ENCODE assay signal across 8 cellular contexts in the genomic region with DNA sequence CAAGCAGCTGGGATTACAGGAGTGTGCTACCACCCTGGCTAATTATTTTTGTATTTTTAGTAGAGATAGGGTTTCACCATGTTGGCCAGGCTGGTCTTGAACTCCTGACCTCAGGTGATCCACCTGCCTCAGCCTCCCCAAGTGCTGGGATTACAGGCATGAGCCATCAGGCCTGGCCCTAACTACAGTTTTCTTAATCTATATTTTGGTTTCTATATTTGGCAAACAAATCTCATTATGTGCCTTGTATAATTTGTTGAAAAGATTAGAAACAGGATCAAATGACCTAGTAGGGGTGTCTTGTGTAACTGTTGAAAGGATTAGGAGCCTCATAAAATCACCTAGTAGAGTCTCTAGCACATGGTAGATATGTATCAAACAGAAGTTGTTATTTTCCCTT. TPM values are rescaled to one million over a fixed set of nuclear protein-coding genes. Genes with fewer than 3 reads are reported as not detected.
DNase-seq lines count a peak whose midpoint lies in the region; ATAC-seq and TF ChIP-seq lines count a peak whose summit lies in the region.
"Not testable (repeated sequence)": the region's sequence is repeated elsewhere in the genome, so short reads cannot be mapped to it uniquely, and the experiment has no call there.

No MANE protein-coding gene starts in this region.

- H3K27ac Mint-ChIP-seq in CD4-positive, alpha-beta T cell, result peak overlapping the region; percentile 86
- peak overlapping the region; percentile 97 for H3K27ac Mint-ChIP-seq in activated T-cell treated with anti-CD3 and anti-CD28 coated beads, Interleukin-2, amount 50 U/mL, for 72 hours

- peak overlapping the region; percentile 69 for H2AK5ac ChIP-seq in trophoblast cell (ENCODE audit: low read length)

- peaks cover 11 to 40% of the 10 kb centered on the region in 2 donors for H3K4me1 ChIP-seq in duodenal mucosa (ENCODE audit: control insufficient read depth in 1 of 2, insufficient read depth in 2 of 2, low read length in 2 of 2)
- peaks cover 11 to 21% of the 10 kb centered on the region in 2 donors for H3K4me1 ChIP-seq in left lung
- not testable (repeated sequence) for H3K4me1 ChIP-seq in trophoblast cell (ENCODE audit: control insufficient read depth in 1 of 2, insufficient read depth in 2 of 2, low read length in 2 of 2)
- peaks cover 19 to 59% (median 44%) of the 10 kb centered on the region in 4 donors for H3K4me1 ChIP-seq in stomach
- peaks cover 49% of the 10 kb centered on the region for H3K4me1 ChIP-seq in vagina

- ATAC-seq in CD4-positive, alpha-beta T cell (ENCODE audit: poor library complexity); activated T-cell treated with anti-CD3 and anti-CD28 coated beads, Interleukin-2, amount 50 U/mL, for 72 hours (replicated peaks in 1 of 2); left lung: not testable (repeated sequence)

- DNase-seq in CD4-positive, alpha-beta T cell; activated T-cell treated with anti-CD3 and anti-CD28 coated beads, Interleukin-2, amount 50 U/mL, for 72 hours; left lung; trophoblast cell; stomach; vagina (ENCODE audit: extremely low spot score in 2 of 2): not testable (repeated sequence)
- DNase-seq in NCI-H69 (lab: John Stamatoyannopoulos, UW), result peak; percentile 11

- TF ChIP-seq CTCF in CD4-positive, alpha-beta T cell (IDR thresholded peaks at IDR 0.05); left lung (IDR thresholded peaks at IDR 0.05); stomach (IDR thresholded peaks at IDR 0.05); vagina (IDR thresholded peaks at IDR 0.05): not testable (repeated sequence)

- H3K9ac ChIP-seq in duodenal mucosa (ENCODE audit: low read depth in 1 of 2, low read length in 2 of 2); trophoblast cell (ENCODE audit: low read length): not testable (repeated sequence)

- not testable (repeated sequence) for H3K79me2 ChIP-seq in trophoblast cell (ENCODE audit: control insufficient read depth, insufficient read depth, low read length, poor library complexity)

- peak overlapping the region; percentile 62 for H3K4ac ChIP-seq in trophoblast cell (ENCODE audit: low read depth, low read length)

- not testable (repeated sequence) for H3K27me3 ChIP-seq in CD4-positive, alpha-beta T cell (ENCODE audit: control insufficient read depth, insufficient read depth, low read length); duodenal mucosa (ENCODE audit: control insufficient read depth in 1 of 2, insufficient read depth in 2 of 2, low read length in 2 of 2); left lung; trophoblast cell (ENCODE audit: insufficient read depth, low read length); stomach; vagina

- H3K23ac ChIP-seq in trophoblast cell (ENCODE audit: low read length), result not testable (repeated sequence)

- CTCF ChIA-PET in CD4-positive, alpha-beta T cell (lab: Charles Lee), result not testable (repeated sequence)

- not testable (repeated sequence) for H4K91ac ChIP-seq in trophoblast cell (ENCODE audit: low read depth, low read length)

- H3K4me1 Mint-ChIP-seq in CD4-positive, alpha-beta T cell (ENCODE audit: low read depth), result peaks cover 66% of the 10 kb centered on the region
- H3K4me1 Mint-ChIP-seq in activated T-cell treated with anti-CD3 and anti-CD28 coated beads, Interleukin-2, amount 50 U/mL, for 72 hours (ENCODE audit: low read depth), result peaks cover 14% of the 10 kb centered on the region

- not testable (repeated sequence) for H3K9me3 Mint-ChIP-seq in CD4-positive, alpha-beta T cell; activated T-cell treated with anti-CD3 and anti-CD28 coated beads, Interleukin-2, amount 50 U/mL, for 72 hours

- intact Hi-C loops in CD4-positive, alpha-beta T cell (cut with DNase I, micrococcal nuclease), result loop anchor here in 1 of 2 experiments (5.0 kb wide), 2 partner anchors 41 to 66 kb away; a partner anchor contains a TSS
- intact Hi-C loops in left lung (cut with DNase I); stomach (cut with DNase I; ENCODE audit: low total_unique reads); vagina (cut with DNase I): not testable (repeated sequence)

- H3K27me3 Mint-ChIP-seq in CD4-positive, alpha-beta T cell; activated T-cell treated with anti-CD3 and anti-CD28 coated beads, Interleukin-2, amount 50 U/mL, for 72 hours (ENCODE audit: low read depth): not testable (repeated sequence)

- H3K4me3 ChIP-seq in duodenal mucosa (ENCODE audit: low read depth in 1 of 2, low read length in 2 of 2); left lung; trophoblast cell (ENCODE audit: low read depth, low read length); stomach; vagina: not testable (repeated sequence)

- not testable (repeated sequence) for H3K4me3 Mint-ChIP-seq in CD4-positive, alpha-beta T cell; activated T-cell treated with anti-CD3 and anti-CD28 coated beads, Interleukin-2, amount 50 U/mL, for 72 hours

- not testable (repeated sequence) for H3K79me1 ChIP-seq in trophoblast cell (ENCODE audit: low read length)

- not testable (repeated sequence) for H2BK12ac ChIP-seq in trophoblast cell (ENCODE audit: low read length)

- not testable (repeated sequence) for H3K36me3 Mint-ChIP-seq in CD4-positive, alpha-beta T cell (ENCODE audit: low read depth); activated T-cell treated with anti-CD3 and anti-CD28 coated beads, Interleukin-2, amount 50 U/mL, for 72 hours (ENCODE audit: insufficient read depth in 2 of 2)

- TF ChIP-seq POLR2A in stomach (IDR thresholded peaks at IDR 0.05); vagina (IDR thresholded peaks at IDR 0.05): not testable (repeated sequence)

- not testable (repeated sequence) for H3K36me3 ChIP-seq in duodenal mucosa (ENCODE audit: control insufficient read depth in 1 of 2, insufficient read depth in 2 of 2, low read length in 2 of 2); left lung; trophoblast cell (ENCODE audit: control insufficient read depth in 1 of 2, insufficient read depth in 2 of 2, low read length in 2 of 2); stomach; vagina

- not testable (repeated sequence) for H2BK120ac ChIP-seq in trophoblast cell (ENCODE audit: insufficient read depth, low read length, poor library complexity)

- H4K12ac ChIP-seq in trophoblast cell (ENCODE audit: low read depth, low read length), result not testable (repeated sequence)

- not testable (repeated sequence) for H3K14ac ChIP-seq in trophoblast cell (ENCODE audit: low read length)

- not testable (repeated sequence) for H3K9me3 ChIP-seq in CD4-positive, alpha-beta T cell (ENCODE audit: control insufficient read depth, low read length); duodenal mucosa (ENCODE audit: control insufficient read depth in 1 of 2, low read length in 2 of 2); left lung; trophoblast cell (ENCODE audit: insufficient read depth, low read depth, low read length); stomach; vagina

- POLR2A ChIA-PET in CD4-positive, alpha-beta T cell (lab: Charles Lee), result not testable (repeated sequence)

- H3K18ac ChIP-seq in trophoblast cell (ENCODE audit: low read length), result not testable (repeated sequence)

- not testable (repeated sequence) for H3K4me2 ChIP-seq in trophoblast cell (ENCODE audit: low read length)

- not testable (repeated sequence) for H2AFZ ChIP-seq in trophoblast cell (ENCODE audit: insufficient read depth, low read length, poor library complexity)

- not testable (repeated sequence) for H3K27ac ChIP-seq in CD4-positive, alpha-beta T cell (ENCODE audit: low read depth, low read length); trophoblast cell (ENCODE audit: low read depth, low read length)
- H3K27ac ChIP-seq in duodenal mucosa (ENCODE audit: low read depth, low read length), result peak overlapping the region; percentile 73
- H3K27ac ChIP-seq in left lung, result peak overlapping the region; percentile 71 to 85
- H3K27ac ChIP-seq in stomach, result peak overlapping the region; percentile 4 to 86 (median 71)
- H3K27ac ChIP-seq in vagina, result peak overlapping the region; percentile 91

- H2BK5ac ChIP-seq in trophoblast cell (ENCODE audit: low read depth, low read length, poor library complexity), result not testable (repeated sequence)

- TF ChIP-seq EP300 in stomach (IDR thresholded peaks at IDR 0.05), result not testable (repeated sequence)

- not testable (repeated sequence) for H4K8ac ChIP-seq in trophoblast cell (ENCODE audit: low read depth, low read length)

RNA-seq across cellular contexts. Expression of a gene that starts 39.4 kb away (rescaled TPM):
- total RNA-seq in CD4-positive, alpha-beta T cell, result 1 to 10 TPM; 6.1 to 7.6 TPM
- 1 to 10 TPM; 6.7 to 7.8 TPM for total RNA-seq in activated T-cell treated with anti-CD3 and anti-CD28 coated beads, Interleukin-2, amount 50 U/mL, for 72 hours
- total RNA-seq in left lung (10 to 100 TPM; 10.8 to 11.0 TPM), stomach (10 to 100 TPM; 15.2 to 32.5 (median 17.1) TPM), vagina (14.5 TPM)
- 4.7 and 5.4 TPM in 2 replicates for polyA plus RNA-seq in trophoblast cell (2013)
- polyA plus RNA-seq in stomach, result 10 to 100 TPM in 2 of 3 donors, 1 to 10 TPM in 1; 9.0 to 18.8 (median 13.9) TPM
